Comparison of ENCODE assay signal across 1 cellular context in the genomic region with DNA sequence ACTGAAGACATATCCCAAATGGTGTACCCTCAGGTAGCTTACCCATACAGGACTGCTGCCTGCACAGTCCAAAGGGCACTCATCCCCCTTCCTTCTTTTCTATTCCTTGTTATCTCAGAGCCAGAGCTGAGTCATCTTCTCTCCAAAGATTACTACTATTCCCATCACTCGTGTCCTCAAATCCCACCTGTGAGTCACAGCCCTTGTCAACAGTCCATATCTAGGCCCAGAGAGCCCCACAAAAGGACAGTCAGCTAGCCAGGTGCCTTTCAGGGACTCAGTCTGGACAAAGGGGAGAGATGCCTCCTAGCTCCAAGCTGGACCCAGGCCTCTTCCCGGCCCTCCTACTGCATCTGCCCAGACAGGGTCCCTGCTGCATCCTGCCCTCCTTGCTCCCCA.
TF ChIP-seq lines count a peak whose summit lies in the region.

No MANE protein-coding gene starts in this region.

TF ChIP-seq in HEK293, 187 proteins besides CTCF, POLR2A, EP300 and RAD21 (continued from another document and continues in another):
- TF ChIP-seq ZNF513 (tag by site-specific recombination; IDR thresholded peaks at IDR 0.05) (no peak), ZNF175 (tag by site-specific recombination; IDR thresholded peaks at IDR 0.05) (no peak), PATZ1 (tag by site-specific recombination; IDR thresholded peaks at IDR 0.05) (no peak), ZNF670 (tag by site-specific recombination; IDR thresholded peaks at IDR 0.05; ENCODE audit: low read depth) (no peak), PRDM10 (tag by site-specific recombination; IDR thresholded peaks at IDR 0.05) (peak; percentile 39; the same call in 1 of the 2 replicates), SCRT2 (tag by site-specific recombination; IDR thresholded peaks at IDR 0.05) (peak; percentile 40), ZNF19 (tag by site-specific recombination; IDR thresholded peaks at IDR 0.05; ENCODE audit: low read depth) (no peak), IKZF3 (tag by site-specific recombination; IDR thresholded peaks at IDR 0.05) (no peak), INSM2 (tag by site-specific recombination; IDR thresholded peaks at IDR 0.05) (0 out of 2 replicates have a peak, but pooled peaks have one; percentile 12), TCF7L2 (IDR thresholded peaks at IDR 0.05; ENCODE audit: borderline replicate concordance, low read depth, low read length) (no peak), ZNF639 (tag by site-specific recombination; IDR thresholded peaks at IDR 0.05) (no peak), SP3 (tag by site-specific recombination; IDR thresholded peaks at IDR 0.05) (no peak), ZFP37 (tag by site-specific recombination; IDR thresholded peaks at IDR 0.05) (peak; percentile 64), ZNF311 (tag by site-specific recombination; IDR thresholded peaks at IDR 0.05; ENCODE audit: borderline replicate concordance) (no peak), ZNF629 (tag by site-specific recombination; IDR thresholded peaks at IDR 0.05) (peak; percentile 72), ZNF529 (tag by site-specific recombination; IDR thresholded peaks at IDR 0.05; ENCODE audit: insufficient replicate concordance) (no peak), ZNF366 (tag by site-specific recombination; conservative IDR thresholded peaks at IDR 0.05) (peak; percentile 47; the same call in 1 of the 2 replicates), SETDB1 (IDR thresholded peaks at IDR 0.05; ENCODE audit: insufficient read length, low read length) (no peak), PBX3 (CRISPR knock-in tag; IDR thresholded peaks at IDR 0.05) (no peak), SP7 (tag by site-specific recombination; IDR thresholded peaks at IDR 0.05) (peak; percentile 57), ZNF248 (tag by site-specific recombination; IDR thresholded peaks at IDR 0.05) (no peak), ZNF580 (tag by site-specific recombination; IDR thresholded peaks at IDR 0.05) (no peak), ZNF777 (tag by site-specific recombination; IDR thresholded peaks at IDR 0.05; ENCODE audit: borderline replicate concordance) (no peak)
- TF ChIP-seq, protein P1, sequence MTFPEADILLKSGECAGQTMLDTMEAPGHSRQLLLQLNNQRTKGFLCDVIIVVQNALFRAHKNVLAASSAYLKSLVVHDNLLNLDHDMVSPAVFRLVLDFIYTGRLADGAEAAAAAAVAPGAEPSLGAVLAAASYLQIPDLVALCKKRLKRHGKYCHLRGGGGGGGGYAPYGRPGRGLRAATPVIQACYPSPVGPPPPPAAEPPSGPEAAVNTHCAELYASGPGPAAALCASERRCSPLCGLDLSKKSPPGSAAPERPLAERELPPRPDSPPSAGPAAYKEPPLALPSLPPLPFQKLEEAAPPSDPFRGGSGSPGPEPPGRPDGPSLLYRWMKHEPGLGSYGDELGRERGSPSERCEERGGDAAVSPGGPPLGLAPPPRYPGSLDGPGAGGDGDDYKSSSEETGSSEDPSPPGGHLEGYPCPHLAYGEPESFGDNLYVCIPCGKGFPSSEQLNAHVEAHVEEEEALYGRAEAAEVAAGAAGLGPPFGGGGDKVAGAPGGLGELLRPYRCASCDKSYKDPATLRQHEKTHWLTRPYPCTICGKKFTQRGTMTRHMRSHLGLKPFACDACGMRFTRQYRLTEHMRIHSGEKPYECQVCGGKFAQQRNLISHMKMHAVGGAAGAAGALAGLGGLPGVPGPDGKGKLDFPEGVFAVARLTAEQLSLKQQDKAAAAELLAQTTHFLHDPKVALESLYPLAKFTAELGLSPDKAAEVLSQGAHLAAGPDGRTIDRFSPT (tag by site-specific recombination; IDR thresholded peaks at IDR 0.05), result 0 out of 2 replicates have a peak, but pooled peaks have one; percentile 48
- TF ChIP-seq, protein P2, sequence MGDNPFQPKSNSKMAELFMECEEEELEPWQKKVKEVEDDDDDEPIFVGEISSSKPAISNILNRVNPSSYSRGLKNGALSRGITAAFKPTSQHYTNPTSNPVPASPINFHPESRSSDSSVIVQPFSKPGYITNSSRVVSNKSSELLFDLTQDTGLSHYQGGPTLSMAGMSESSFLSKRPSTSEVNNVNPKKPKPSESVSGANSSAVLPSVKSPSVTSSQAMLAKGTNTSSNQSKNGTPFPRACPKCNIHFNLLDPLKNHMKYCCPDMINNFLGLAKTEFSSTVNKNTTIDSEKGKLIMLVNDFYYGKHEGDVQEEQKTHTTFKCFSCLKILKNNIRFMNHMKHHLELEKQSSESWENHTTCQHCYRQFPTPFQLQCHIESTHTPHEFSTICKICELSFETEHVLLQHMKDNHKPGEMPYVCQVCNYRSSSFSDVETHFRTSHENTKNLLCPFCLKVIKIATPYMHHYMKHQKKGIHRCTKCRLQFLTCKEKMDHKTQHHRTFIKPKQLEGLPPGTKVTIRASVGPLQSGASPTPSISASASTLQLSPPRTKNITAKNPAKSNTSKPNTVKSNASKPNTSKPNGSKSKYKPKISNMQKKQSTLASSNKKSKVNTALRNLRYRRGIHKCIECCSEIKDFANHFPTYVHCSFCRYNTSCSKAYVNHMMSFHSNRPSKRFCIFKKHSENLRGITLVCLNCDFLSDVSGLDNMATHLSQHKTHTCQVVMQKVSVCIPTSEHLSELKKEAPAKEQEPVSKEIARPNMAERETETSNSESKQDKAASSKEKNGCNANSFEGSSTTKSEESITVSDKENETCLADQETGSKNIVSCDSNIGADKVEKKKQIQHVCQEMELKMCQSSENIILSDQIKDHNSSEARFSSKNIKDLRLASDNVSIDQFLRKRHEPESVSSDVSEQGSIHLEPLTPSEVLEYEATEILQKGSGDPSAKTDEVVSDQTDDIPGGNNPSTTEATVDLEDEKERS (tag by site-specific recombination; IDR thresholded peaks at IDR 0.05), result no peak
- TF ChIP-seq, protein P3, sequence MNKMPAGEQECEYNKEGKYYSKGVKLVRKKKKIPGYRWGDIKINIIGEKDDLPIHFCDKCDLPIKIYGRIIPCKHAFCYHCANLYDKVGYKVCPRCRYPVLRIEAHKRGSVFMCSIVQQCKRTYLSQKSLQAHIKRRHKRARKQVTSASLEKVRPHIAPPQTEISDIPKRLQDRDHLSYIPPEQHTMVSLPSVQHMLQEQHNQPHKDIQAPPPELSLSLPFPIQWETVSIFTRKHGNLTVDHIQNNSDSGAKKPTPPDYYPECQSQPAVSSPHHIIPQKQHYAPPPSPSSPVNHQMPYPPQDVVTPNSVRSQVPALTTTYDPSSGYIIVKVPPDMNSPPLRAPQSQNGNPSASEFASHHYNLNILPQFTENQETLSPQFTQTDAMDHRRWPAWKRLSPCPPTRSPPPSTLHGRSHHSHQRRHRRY (tag by site-specific recombination; IDR thresholded peaks at IDR 0.05), result no peak
- TF ChIP-seq, protein P4, sequence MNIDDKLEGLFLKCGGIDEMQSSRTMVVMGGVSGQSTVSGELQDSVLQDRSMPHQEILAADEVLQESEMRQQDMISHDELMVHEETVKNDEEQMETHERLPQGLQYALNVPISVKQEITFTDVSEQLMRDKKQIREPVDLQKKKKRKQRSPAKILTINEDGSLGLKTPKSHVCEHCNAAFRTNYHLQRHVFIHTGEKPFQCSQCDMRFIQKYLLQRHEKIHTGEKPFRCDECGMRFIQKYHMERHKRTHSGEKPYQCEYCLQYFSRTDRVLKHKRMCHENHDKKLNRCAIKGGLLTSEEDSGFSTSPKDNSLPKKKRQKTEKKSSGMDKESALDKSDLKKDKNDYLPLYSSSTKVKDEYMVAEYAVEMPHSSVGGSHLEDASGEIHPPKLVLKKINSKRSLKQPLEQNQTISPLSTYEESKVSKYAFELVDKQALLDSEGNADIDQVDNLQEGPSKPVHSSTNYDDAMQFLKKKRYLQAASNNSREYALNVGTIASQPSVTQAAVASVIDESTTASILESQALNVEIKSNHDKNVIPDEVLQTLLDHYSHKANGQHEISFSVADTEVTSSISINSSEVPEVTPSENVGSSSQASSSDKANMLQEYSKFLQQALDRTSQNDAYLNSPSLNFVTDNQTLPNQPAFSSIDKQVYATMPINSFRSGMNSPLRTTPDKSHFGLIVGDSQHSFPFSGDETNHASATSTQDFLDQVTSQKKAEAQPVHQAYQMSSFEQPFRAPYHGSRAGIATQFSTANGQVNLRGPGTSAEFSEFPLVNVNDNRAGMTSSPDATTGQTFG (tag by site-specific recombination; IDR thresholded peaks at IDR 0.05; ENCODE audit: borderline replicate concordance), result no peak
